In the genomic region with DNA sequence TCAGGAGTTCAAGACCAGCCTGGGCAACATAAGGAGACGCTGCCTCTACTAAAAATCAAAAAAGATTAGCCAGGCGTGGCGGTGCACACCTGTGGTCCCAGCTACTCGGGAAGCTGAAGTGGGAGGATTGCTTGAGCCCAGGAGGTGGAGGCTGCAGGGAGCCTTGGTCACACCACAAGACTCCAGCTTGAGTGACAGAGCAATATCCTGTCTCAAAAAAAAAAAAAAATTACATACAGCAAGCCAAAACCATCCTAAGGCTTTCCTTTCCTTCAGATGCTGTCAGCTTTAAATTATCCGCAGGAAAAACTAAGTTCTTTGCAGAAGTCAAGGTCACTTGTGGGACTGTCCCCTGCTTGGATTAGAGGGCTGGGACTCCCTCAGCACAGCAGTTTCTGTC, we compare ENCODE assay signal across 9 cellular contexts. TPM values are rescaled to one million over a fixed set of nuclear protein-coding genes. Genes with fewer than 3 reads are reported as not detected.
DNase-seq lines count a peak whose midpoint lies in the region; ATAC-seq, FAIRE-seq and TF ChIP-seq lines count a peak whose summit lies in the region.
"Had no signal": no experiment of that assay in that cellular context is flagged by ENCODE, and none has a peak within 500 bp of the region (broad histone marks: within the 10 kb centered on the region; RNA-seq: fewer than 3 reads in every experiment).

No MANE protein-coding gene starts in this region.

- H2AFZ ChIP-seq in OCI-LY7 (ENCODE audit: low read length) = no peak overlapping the region
- no peak overlapping the region for H2AFZ ChIP-seq in H1 (ENCODE audit: low read length)

- H3K56ac ChIP-seq in H1 (replicated peaks; ENCODE audit: insufficient read length, low read depth, low read length) = no peak overlapping the region

- H3K9me3 Mint-ChIP-seq in CD8-positive, alpha-beta memory T cell = no peaks in the 10 kb centered on the region

- H3K27me3 Mint-ChIP-seq in CD8-positive, alpha-beta memory T cell = no peaks in the 10 kb centered on the region

- no peaks in the 10 kb centered on the region for H3K79me1 ChIP-seq in H1 (ENCODE audit: low read depth, low read length)

- peak overlapping the region; percentile 85 for H3K4me3 ChIP-seq in CD8-positive, alpha-beta memory T cell (ENCODE audit: low read length)
- H3K4me3 ChIP-seq in OCI-LY7 (ENCODE audit: low read depth, low read length, poor library complexity, severe bottlenecking) (peak overlapping the region; percentile 79), H1 (ENCODE audit: extremely low read depth in 1 of 4, insufficient read depth in 2 of 4, low read depth in 3 of 4, low read length in 4 of 4) (peak overlapping the region; percentile 95 to 99 (median 96); a peak in 7 of 8 replicates), neutrophil (ENCODE audit: low read depth in 1 of 2, low read length in 1 of 2) (peak overlapping the region; percentile 89 to 99)

- H3K4me1 ChIP-seq in CD8-positive, alpha-beta memory T cell (ENCODE audit: insufficient read depth, low read length) = peaks cover 44% of the 10 kb centered on the region
- H3K4me1 ChIP-seq in OCI-LY7 (ENCODE audit: insufficient read depth, low read length, poor library complexity, severe bottlenecking) (peaks cover 62% of the 10 kb centered on the region), H1 (replicated peaks in 1 of 4; ENCODE audit: control insufficient read depth in 3 of 4, insufficient read depth in 4 of 4, low read length in 3 of 4) (peaks cover 0 to 9% (median 2%) of the 10 kb centered on the region in 4 experiments; a peak in 4 of 7 replicates), neutrophil (ENCODE audit: control insufficient read depth in 1 of 2, insufficient read depth in 1 of 2, low read depth in 1 of 2, low read length in 1 of 2) (peaks cover 58 to 60% of the 10 kb centered on the region in 2 experiments)

- H2BK5ac ChIP-seq in H1 (ENCODE audit: low read depth, low read length) = no peak overlapping the region

- H3K4me2 ChIP-seq in OCI-LY7 (ENCODE audit: low read length) (peak overlapping the region; percentile 99), H1 (ENCODE audit: insufficient read depth in 1 of 2, low read depth in 2 of 2, low read length in 2 of 2) (peak overlapping the region; percentile 82 to 90)

- H3K9ac ChIP-seq in H1 (replicated peaks in 1 of 4; ENCODE audit: extremely low read depth in 1 of 4, low read depth in 3 of 4, low read length in 3 of 4) = peak overlapping the region in 2 of 4 experiments; percentile 53 to 70; a peak in 3 of 7 replicates

- peak overlapping the region; percentile 94 to 98 (median 95) for H3K4me3 Mint-ChIP-seq in CD8-positive, alpha-beta memory T cell

- peaks cover 7% of the 10 kb centered on the region for H3K36me3 ChIP-seq in CD8-positive, alpha-beta memory T cell (ENCODE audit: insufficient read depth, low read length)
- peaks cover 56% of the 10 kb centered on the region for H3K36me3 ChIP-seq in OCI-LY7 (ENCODE audit: insufficient read depth, low read length)
- peaks cover 0 to 8% (median 1%) of the 10 kb centered on the region in 4 experiments; a peak in 3 of 8 replicates for H3K36me3 ChIP-seq in H1 (ENCODE audit: control insufficient read depth in 2 of 4, insufficient read depth in 4 of 4, low read length in 3 of 4)
- H3K36me3 ChIP-seq in neutrophil = no peaks in the 10 kb centered on the region

- H3K79me2 ChIP-seq in OCI-LY7 (ENCODE audit: insufficient read depth, low read depth, low read length) (peaks cover 73% of the 10 kb centered on the region), H1 (ENCODE audit: control insufficient read depth in 1 of 2, insufficient read depth in 2 of 2, low read length in 2 of 2) (peaks cover 12 to 43% of the 10 kb centered on the region in 2 experiments)

- no peak for TF ChIP-seq RAD21 in H1 (IDR thresholded peaks at IDR 0.05 in 1 of 2, conservative IDR thresholded peaks at IDR 0.05 in 1 of 2; ENCODE audit: low read depth in 2 of 2, low read length in 2 of 2)

- no peak overlapping the region for H2BK15ac ChIP-seq in H1 (ENCODE audit: low read length)

- no peak overlapping the region for H3K14ac ChIP-seq in H1 (ENCODE audit: insufficient read length)

- peaks cover 0 to 29% (median 4%) of the 10 kb centered on the region in 3 donors for H3K36me3 Mint-ChIP-seq in CD8-positive, alpha-beta memory T cell

- H4K5ac ChIP-seq in H1 (ENCODE audit: insufficient read length, low read depth, low read length) = no peak overlapping the region

- H3K18ac ChIP-seq in H1 (ENCODE audit: extremely low read depth, low read length) = no peak overlapping the region

- no peak overlapping the region for H2AK5ac ChIP-seq in H1 (ENCODE audit: low read depth, low read length)

- peaks cover 49 to 71% (median 67%) of the 10 kb centered on the region in 3 donors for H3K4me1 Mint-ChIP-seq in CD8-positive, alpha-beta memory T cell

- CTCF ChIA-PET in CD8-positive, alpha-beta memory T cell (lab: Charles Lee) = interaction anchor here (0.8 to 2.1 kb wide), 8 partner anchors 11 to 181 kb away, joined by 3 to 6 read pairs (median 4); a partner anchor contains a TSS
- CTCF ChIA-PET in OCI-LY7 (lab: Charles Lee; ENCODE audit: unreplicated experiment) = interaction anchor here (1.4 kb wide), 1 partner anchor 17 kb away, joined by 12 read pairs; a partner anchor contains a TSS
- CTCF ChIA-PET in H1 (lab: Charles Lee; ENCODE audit: partially characterized antibody) = interaction anchor here (0.6 to 1.9 kb wide), 8 partner anchors 23 to 411 kb away, joined by 3 to 5 read pairs (median 4); no protein-coding TSS in a partner anchor

- TF ChIP-seq CTCF in OCI-LY7 (conservative IDR thresholded peaks at IDR 0.05; ENCODE audit: low read length) (no peak), H1 (IDR thresholded peaks at IDR 0.05; ENCODE audit: control extremely low read depth in 1 of 3, insufficient read depth in 1 of 3, low read depth in 1 of 3, low read length in 3 of 3) (no peak), neutrophil (IDR thresholded peaks at IDR 0.05) (no peak)

- H4K8ac ChIP-seq in H1 (ENCODE audit: extremely low read depth, insufficient read depth, low read length) = no peak overlapping the region

- H2BK20ac ChIP-seq in H1 (ENCODE audit: low read length) = no peak overlapping the region

- 86% methylated on average over 5 of the region's 5 CpGs; no CpG with 5 or more reads in 1 of the 2 experiments for WGBS in H1 (ENCODE audit: extremely low coverage in 1 of 2, insufficient coverage in 1 of 2, insufficient read length in 1 of 2, insufficient replicate concordance in 2 of 2, low coverage in 1 of 2, low lambda C conversion rate in 2 of 2, missing lambda C conversion rate in 1 of 2), 2 experiments

- no peak for TF ChIP-seq EP300 in H1 (IDR thresholded peaks at IDR 0.05; ENCODE audit: borderline replicate concordance in 1 of 2, low read depth in 2 of 2, low read length in 2 of 2)

- H2BK120ac ChIP-seq in H1 (replicated peaks; ENCODE audit: low read depth, low read length) = no peak overlapping the region

- peak overlapping the region; percentile 90 for H3K27ac ChIP-seq in CD8-positive, alpha-beta memory T cell (ENCODE audit: low read depth, low read length)
- H3K27ac ChIP-seq in OCI-LY7 (ENCODE audit: low read depth, low read length, poor library complexity, severe bottlenecking) (peak overlapping the region; percentile 75), H1 (ENCODE audit: low read depth, low read length) (no peak overlapping the region), neutrophil (peak overlapping the region; percentile 98)

- peak overlapping the region; percentile 93 to 99 (median 98) for H3K27ac Mint-ChIP-seq in CD8-positive, alpha-beta memory T cell

- H3K27me3 ChIP-seq in CD8-positive, alpha-beta memory T cell (ENCODE audit: insufficient read depth, low read length, poor library complexity, severe bottlenecking) = no peaks in the 10 kb centered on the region
- no peaks in the 10 kb centered on the region for H3K27me3 ChIP-seq in H1 (replicated peaks in 1 of 4; ENCODE audit: control insufficient read depth in 3 of 4, extremely low read depth in 1 of 4, insufficient read depth in 3 of 4, low read length in 3 of 4)
- no peaks in the 10 kb centered on the region for H3K27me3 ChIP-seq in neutrophil

- ATAC-seq in GM21360 (IDR thresholded peaks at IDR 0.05; ENCODE audit: unreplicated experiment) (no peak), HG03175 (IDR thresholded peaks at IDR 0.05; ENCODE audit: unreplicated experiment) (no peak), GM21423 (IDR thresholded peaks at IDR 0.05; ENCODE audit: unreplicated experiment) (no peak)

- H3K9me2 ChIP-seq in OCI-LY7 (ENCODE audit: insufficient read depth, low read length) = no peaks in the 10 kb centered on the region

- H4K20me1 ChIP-seq in OCI-LY7 (ENCODE audit: insufficient read depth, low read length) (0 out of 2 replicates have a peak, but pooled peaks cover 11% of the 10 kb centered on the region), H1 (replicated peaks in 1 of 2; ENCODE audit: control insufficient read depth in 1 of 2, insufficient read depth in 2 of 2, low read length in 2 of 2) (peaks cover 0 to 3% of the 10 kb centered on the region in 2 experiments)

- intact Hi-C loops in OCI-LY7 (cut with micrococcal nuclease; ENCODE audit: unreplicated experiment) = no loop called here

- no peak overlapping the region for H3K23ac ChIP-seq in H1 (ENCODE audit: insufficient read length)

- no peak overlapping the region for H3K4ac ChIP-seq in H1 (replicated peaks; ENCODE audit: insufficient read length, low read depth, low read length)

- peaks cover 3% of the 10 kb centered on the region; the same call in 1 of the 2 replicates for H3K23me2 ChIP-seq in H1 (ENCODE audit: low read depth, low read length)

- H2BK12ac ChIP-seq in H1 (ENCODE audit: low read depth, low read length) = no peak overlapping the region

- no peak for DNase-seq in CD8-positive, alpha-beta memory T cell
- peak; percentile 25 for DNase-seq in OCI-LY7 (ENCODE audit: low spot score)
- no peak for DNase-seq in H1 (ENCODE audit: low read depth in 1 of 2, low spot score in 2 of 2)
- no peak for DNase-seq in AML-193 (lab: John Stamatoyannopoulos, UW)
- DNase-seq: stimulated activated CD8-positive, alpha-beta memory T cell treated with anti-CD3 and anti-CD28 coated beads, Interleukin-4, amount 100 ng/mL, for 48 hours had no signal

- no peaks in the 10 kb centered on the region for H3K9me3 ChIP-seq in CD8-positive, alpha-beta memory T cell (ENCODE audit: low read length)
- H3K9me3 ChIP-seq in OCI-LY7 (ENCODE audit: low read length) (no peaks in the 10 kb centered on the region), H1 (ENCODE audit: insufficient read depth in 2 of 2, low read depth in 1 of 2, low read length in 1 of 2) (no peaks in the 10 kb centered on the region), neutrophil (no peaks in the 10 kb centered on the region)

- no peak overlapping the region for H4K91ac ChIP-seq in H1 (replicated peaks; ENCODE audit: insufficient read length, low read length)

- BruUV-seq in OCI-LY7 (replicated peaks; lab: Mats Ljungman, UMichigan) = no TSS peak

- no peak for TF ChIP-seq POLR2A in H1 (IDR thresholded peaks at IDR 0.05; ENCODE audit: control extremely low read depth in 1 of 2, low read depth in 2 of 2, low read length in 2 of 2)

- POLR2A ChIA-PET in CD8-positive, alpha-beta memory T cell (lab: Charles Lee) = interaction anchor here (1.0 to 2.1 kb wide), 5 partner anchors 12 to 181 kb away, joined by 3 to 6 read pairs (median 5); a partner anchor contains a TSS
- POLR2A ChIA-PET in OCI-LY7 (lab: Charles Lee) = interaction anchor here (0.6 to 1.8 kb wide), 10 partner anchors 11 to 452 kb away, joined by 3 to 7 read pairs (median 4); a partner anchor contains a TSS
- POLR2A ChIA-PET in H1 (lab: Charles Lee; ENCODE audit: partially characterized antibody) = interaction anchor here (0.7 to 2.0 kb wide), 11 partner anchors 22 to 181 kb away, joined by 3 to 7 read pairs (median 4); a partner anchor contains a TSS

- no peak for FAIRE-seq in H1 (lab: Jason Lieb, UNC)

RNA-seq across cellular contexts. Expression of a gene that starts 1.3 kb away (rescaled TPM):
- total RNA-seq in CD8-positive, alpha-beta memory T cell = 100 to 1,000 TPM; 279 to 286 TPM
- polyA plus RNA-seq in CD8-positive, alpha-beta memory T cell = 78.8 TPM
- 150 and 154 TPM in 2 replicates for total RNA-seq in OCI-LY7 (2014; rRNA removed; shearing (Covaris generic))
- 262 and 281 TPM in 2 replicates for total RNA-seq in OCI-LY7 (2022)
- total RNA-seq in H1 (2021; fragmentation: NEBNext Ultra II Directional; extraction: Animal tissue kit (Norgen Biotek cat#: 25700)) = 238 and 243 TPM in 2 replicates
- 82.4 and 96.6 TPM in 2 replicates for polyA plus RNA-seq in H1 (2011; rRNA removed)
- 77.5 TPM for polyA plus RNA-seq in H1 (2011; cell fraction: cytosol; rRNA removed)
- 99.6 TPM for polyA plus RNA-seq in H1 (2011; cell fraction: nucleus; rRNA removed)
- polyA plus RNA-seq in H1 (2012, experiment 1 of 2) = 136 to 173 TPM (median 157 TPM) in 4 replicates
- 85.2 TPM for polyA plus RNA-seq in H1 (2012, experiment 2 of 2)
- 113 TPM for polyA plus RNA-seq in H1 (2013, experiment 1 of 2)
- 107 TPM for polyA plus RNA-seq in H1 (2013, experiment 2 of 2)
- polyA minus RNA-seq in H1 (2011; rRNA and poly(A)+ RNA removed) = 145 and 180 TPM in 2 replicates
- polyA minus RNA-seq in H1 (2011; cell fraction: cytosol; rRNA and poly(A)+ RNA removed) = 183 TPM
- 126 TPM for polyA minus RNA-seq in H1 (2011; cell fraction: nucleus; rRNA and poly(A)+ RNA removed)

RNA-seq across cellular contexts. Expression of a gene that starts 17.0 kb away (rescaled TPM):
- 100 to 1,000 TPM; 165 to 167 TPM for total RNA-seq in CD8-positive, alpha-beta memory T cell
- polyA plus RNA-seq in CD8-positive, alpha-beta memory T cell = 188 TPM
- 62.8 and 75.5 TPM in 2 replicates for total RNA-seq in OCI-LY7 (2014; rRNA removed; shearing (Covaris generic))
- total RNA-seq in OCI-LY7 (2022) = 80.2 and 85.5 TPM in 2 replicates
- total RNA-seq in H1 (2021; fragmentation: NEBNext Ultra II Directional; extraction: Animal tissue kit (Norgen Biotek cat#: 25700)) = 195 and 203 TPM in 2 replicates
- polyA plus RNA-seq in H1 (2011; rRNA removed) = 222 and 281 TPM in 2 replicates
- polyA plus RNA-seq in H1 (2011; cell fraction: cytosol; rRNA removed) = 271 TPM
- 153 TPM for polyA plus RNA-seq in H1 (2011; cell fraction: nucleus; rRNA removed)
- polyA plus RNA-seq in H1 (2012, experiment 1 of 2) = 233 to 359 TPM (median 237 TPM) in 4 replicates
- 156 TPM for polyA plus RNA-seq in H1 (2012, experiment 2 of 2)
- polyA plus RNA-seq in H1 (2013, experiment 1 of 2) = 307 TPM
- 332 TPM for polyA plus RNA-seq in H1 (2013, experiment 2 of 2)
- polyA minus RNA-seq in H1 (2011; rRNA and poly(A)+ RNA removed) = 158 and 191 TPM in 2 replicates
- polyA minus RNA-seq in H1 (2011; cell fraction: cytosol; rRNA and poly(A)+ RNA removed) = 66.9 TPM
- polyA minus RNA-seq in H1 (2011; cell fraction: nucleus; rRNA and poly(A)+ RNA removed) = 67.8 TPM

RNA-seq across cellular contexts. Expression of a gene that starts 32.1 kb away (rescaled TPM):
- total RNA-seq in CD8-positive, alpha-beta memory T cell = 10 to 100 TPM; 14.3 to 14.4 TPM
- 14.2 TPM for polyA plus RNA-seq in CD8-positive, alpha-beta memory T cell
- 15.8 and 22.1 TPM in 2 replicates for total RNA-seq in OCI-LY7 (2014; rRNA removed; shearing (Covaris generic))
- 20.6 and 28.9 TPM in 2 replicates for total RNA-seq in OCI-LY7 (2022)
- 21.8 and 22.8 TPM in 2 replicates for total RNA-seq in H1 (2021; fragmentation: NEBNext Ultra II Directional; extraction: Animal tissue kit (Norgen Biotek cat#: 25700))
- 39.5 and 42.9 TPM in 2 replicates for polyA plus RNA-seq in H1 (2011; rRNA removed)
- polyA plus RNA-seq in H1 (2011; cell fraction: cytosol; rRNA removed) = 53.3 TPM
- polyA plus RNA-seq in H1 (2011; cell fraction: nucleus; rRNA removed) = 48.1 TPM
- polyA plus RNA-seq in H1 (2012, experiment 1 of 2) = 24.5 to 27.2 TPM (median 25.7 TPM) in 4 replicates
- polyA plus RNA-seq in H1 (2012, experiment 2 of 2) = 19.3 TPM
- 22.4 TPM for polyA plus RNA-seq in H1 (2013, experiment 1 of 2)
- polyA plus RNA-seq in H1 (2013, experiment 2 of 2) = 20.7 TPM
- polyA minus RNA-seq in H1 (2011; rRNA and poly(A)+ RNA removed) = 28.1 and 29.9 TPM in 2 replicates
- polyA minus RNA-seq in H1 (2011; cell fraction: cytosol; rRNA and poly(A)+ RNA removed) = 13.4 TPM
- 21.5 TPM for polyA minus RNA-seq in H1 (2011; cell fraction: nucleus; rRNA and poly(A)+ RNA removed)

RNA-seq across cellular contexts. Expression of a gene that starts 35.0 kb away (rescaled TPM):
- 10 to 100 TPM; 36.6 to 40.4 TPM for total RNA-seq in CD8-positive, alpha-beta memory T cell
- 5.4 TPM for polyA plus RNA-seq in CD8-positive, alpha-beta memory T cell
- 69.9 and 106 TPM in 2 replicates for total RNA-seq in OCI-LY7 (2014; rRNA removed; shearing (Covaris generic))
- 117 and 132 TPM in 2 replicates for total RNA-seq in OCI-LY7 (2022)
- 30.5 and 36.7 TPM in 2 replicates for total RNA-seq in H1 (2021; fragmentation: NEBNext Ultra II Directional; extraction: Animal tissue kit (Norgen Biotek cat#: 25700))
- 29.6 and 37.1 TPM in 2 replicates for polyA plus RNA-seq in H1 (2011; rRNA removed)
- polyA plus RNA-seq in H1 (2011; cell fraction: cytosol; rRNA removed) = 31.4 TPM
- polyA plus RNA-seq in H1 (2011; cell fraction: nucleus; rRNA removed) = 207 TPM
- 33.7 to 38.9 TPM (median 37.7 TPM) in 4 replicates for polyA plus RNA-seq in H1 (2012, experiment 1 of 2)
- polyA plus RNA-seq in H1 (2012, experiment 2 of 2) = 4.7 TPM
- 18.8 TPM for polyA plus RNA-seq in H1 (2013, experiment 1 of 2)
- polyA plus RNA-seq in H1 (2013, experiment 2 of 2) = 18.6 TPM
- 37.2 and 42.7 TPM in 2 replicates for polyA minus RNA-seq in H1 (2011; rRNA and poly(A)+ RNA removed)
- 15.8 TPM for polyA minus RNA-seq in H1 (2011; cell fraction: cytosol; rRNA and poly(A)+ RNA removed)
- polyA minus RNA-seq in H1 (2011; cell fraction: nucleus; rRNA and poly(A)+ RNA removed) = 69.2 TPM

RNA-seq across cellular contexts. Expression of a gene that starts 39.9 kb away (rescaled TPM):
- total RNA-seq in CD8-positive, alpha-beta memory T cell = 10 to 100 TPM; 26.9 to 29.6 TPM
- polyA plus RNA-seq in CD8-positive, alpha-beta memory T cell = 26.4 TPM
- 16.3 and 18.3 TPM in 2 replicates for total RNA-seq in OCI-LY7 (2014; rRNA removed; shearing (Covaris generic))
- 9.8 and 12.7 TPM in 2 replicates for total RNA-seq in OCI-LY7 (2022)
- total RNA-seq in H1 (2021; fragmentation: NEBNext Ultra II Directional; extraction: Animal tissue kit (Norgen Biotek cat#: 25700)) = 1.4 and 2.3 TPM in 2 replicates
- 2.6 and 3.6 TPM in 2 replicates for polyA plus RNA-seq in H1 (2011; rRNA removed)
- polyA plus RNA-seq in H1 (2011; cell fraction: cytosol; rRNA removed) = 2.3 TPM
- polyA plus RNA-seq in H1 (2011; cell fraction: nucleus; rRNA removed) = 3.0 TPM
- polyA plus RNA-seq in H1 (2012, experiment 1 of 2) = 1.7 to 2.7 TPM (median 2.1 TPM) in 4 replicates
- 2.6 TPM for polyA plus RNA-seq in H1 (2012, experiment 2 of 2)
- 2.9 TPM for polyA plus RNA-seq in H1 (2013, experiment 1 of 2)
- polyA plus RNA-seq in H1 (2013, experiment 2 of 2) = 3.7 TPM
- 0.85 and 1.1 TPM in 2 replicates for polyA minus RNA-seq in H1 (2011; rRNA and poly(A)+ RNA removed)
- polyA minus RNA-seq in H1 (2011; cell fraction: cytosol; rRNA and poly(A)+ RNA removed) = not detected
- polyA minus RNA-seq in H1 (2011; cell fraction: nucleus; rRNA and poly(A)+ RNA removed) = 1.3 TPM
